In genomic region chr9:86903461-86904010, GRCh38 we compare ENCODE assay signal across 1 cellular context.
TF ChIP-seq lines count a peak whose summit lies in the region.

No MANE protein-coding gene starts in this region.

TF ChIP-seq in IMR-90, 13 proteins besides CTCF, POLR2A, EP300 and RAD21 (continued from another document):
- TF ChIP-seq CHD1 (IDR thresholded peaks at IDR 0.05; ENCODE audit: low read depth, low read length) (no peak), MXI1 (IDR thresholded peaks at IDR 0.05; ENCODE audit: borderline replicate concordance, low read depth, low read length) (no peak), MAFK (IDR thresholded peaks at IDR 0.05; ENCODE audit: low read depth, low read length) (no peak), SMC3 (IDR thresholded peaks at IDR 0.05; ENCODE audit: low read depth, low read length) (no peak), BHLHE40 (IDR thresholded peaks at IDR 0.05; ENCODE audit: low read depth, low read length) (no peak), MAZ (IDR thresholded peaks at IDR 0.05; ENCODE audit: borderline replicate concordance, low read depth, low read length) (no peak)
- TF ChIP-seq, protein P1, sequence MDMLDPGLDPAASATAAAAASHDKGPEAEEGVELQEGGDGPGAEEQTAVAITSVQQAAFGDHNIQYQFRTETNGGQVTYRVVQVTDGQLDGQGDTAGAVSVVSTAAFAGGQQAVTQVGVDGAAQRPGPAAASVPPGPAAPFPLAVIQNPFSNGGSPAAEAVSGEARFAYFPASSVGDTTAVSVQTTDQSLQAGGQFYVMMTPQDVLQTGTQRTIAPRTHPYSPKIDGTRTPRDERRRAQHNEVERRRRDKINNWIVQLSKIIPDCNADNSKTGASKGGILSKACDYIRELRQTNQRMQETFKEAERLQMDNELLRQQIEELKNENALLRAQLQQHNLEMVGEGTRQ (IDR thresholded peaks at IDR 0.05; ENCODE audit: low read depth, low read length): no peak
TF ChIP-seq in IMR-90: peak in this region for 0.
